Comparison of ENCODE assay signal across 11 cellular contexts in the genomic region with DNA sequence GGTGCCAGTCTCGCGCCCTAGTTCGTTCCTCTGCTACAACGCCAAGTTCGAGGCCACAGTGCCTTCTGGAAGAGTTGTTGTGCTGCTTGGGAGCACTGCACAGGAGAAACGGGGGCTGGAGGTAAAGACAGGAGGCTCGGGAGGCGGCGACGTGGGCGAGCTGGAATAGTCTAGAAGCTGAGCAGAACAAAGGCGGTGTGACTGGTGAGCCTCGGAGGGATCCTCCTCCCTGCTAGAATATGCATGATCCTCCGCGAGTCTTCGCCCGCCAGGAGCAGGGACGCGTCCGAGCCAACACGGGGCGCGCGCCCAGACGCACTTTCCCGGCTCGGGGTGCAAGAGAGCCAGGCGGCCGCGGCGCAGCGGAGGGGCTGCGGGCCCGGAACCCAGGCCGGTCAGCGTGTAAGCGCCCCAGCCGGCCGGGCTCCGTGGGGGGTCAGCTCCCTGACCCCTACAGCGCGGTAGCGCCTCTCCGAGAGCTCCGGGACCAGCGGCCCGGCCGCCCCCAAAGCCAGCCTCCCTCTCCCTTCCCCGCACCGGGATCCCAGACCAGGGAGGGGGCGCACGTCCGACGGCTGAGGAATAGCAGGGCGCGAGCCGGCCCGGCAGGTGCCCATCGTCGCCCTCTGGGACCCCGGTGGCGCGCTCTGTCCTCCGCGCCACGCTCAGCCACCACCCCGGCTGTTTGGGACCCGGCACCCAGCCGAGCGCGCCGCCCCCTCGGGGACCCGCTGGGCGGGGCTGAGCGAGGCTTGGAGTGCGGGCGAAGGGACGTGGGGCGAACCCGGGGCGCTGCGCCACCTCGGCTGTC.
DNase-seq lines count a peak whose midpoint lies in the region; ATAC-seq, FAIRE-seq and TF ChIP-seq lines count a peak whose summit lies in the region.
"Had no signal": no experiment of that assay in that cellular context is flagged by ENCODE, and none has a peak within 500 bp of the region (broad histone marks: within the 10 kb centered on the region; RNA-seq: fewer than 3 reads in every experiment).

No MANE protein-coding gene starts in this region.

- no peak overlapping the region for H2BK15ac ChIP-seq in IMR-90 (ENCODE audit: low read depth, low read length)

- no peaks in the 10 kb centered on the region for H3K79me2 ChIP-seq in HepG2 (ENCODE audit: insufficient read depth, low read length)

- TF ChIP-seq POLR2A in IMR-90 (IDR thresholded peaks at IDR 0.05; ENCODE audit: low read depth, low read length) (no peak), HepG2 (IDR thresholded peaks at IDR 0.05; ENCODE audit: insufficient read depth in 1 of 2, low read depth in 2 of 2, low read length in 2 of 2) (no peak)

- TF ChIP-seq EP300 in HepG2 (IDR thresholded peaks at IDR 0.05; ENCODE audit: low read depth in 2 of 2, low read length in 2 of 2) (no peak), HepG2 (CRISPR knock-in tag; IDR thresholded peaks at IDR 0.05; ENCODE audit: borderline replicate concordance) (no peak)

- 5% methylated on average over 57 of the region's 84 CpGs; no CpG with 5 or more reads in 1 of the 2 experiments for WGBS in IMR-90 (ENCODE audit: extremely low coverage in 2 of 2, insufficient read length in 1 of 2), 2 experiments
- WGBS in HepG2 (ENCODE audit: low lambda C conversion rate): 88% methylated on average over 65 of the region's 84 CpGs

- peaks cover 48 to 66% of the 10 kb centered on the region in 2 donors for H3K27me3 Mint-ChIP-seq in T-cell

- no peak overlapping the region for H2BK20ac ChIP-seq in IMR-90 (ENCODE audit: low read depth, low read length)

- no peaks in the 10 kb centered on the region for H3K9me1 ChIP-seq in IMR-90 (ENCODE audit: insufficient read depth, low read length)

- H2AK5ac ChIP-seq in IMR-90 (ENCODE audit: low read depth, low read length): no peak overlapping the region

- no peak overlapping the region for H2BK5ac ChIP-seq in IMR-90 (ENCODE audit: low read depth, low read length, poor library complexity, severe bottlenecking)

- H3K4me3 ChIP-seq in IMR-90 (ENCODE audit: insufficient read depth, low read depth, low read length): no peak overlapping the region
- no peak overlapping the region for H3K4me3 ChIP-seq in choroid plexus epithelial cell (ENCODE audit: low read depth, low read length)
- peak overlapping the region; percentile 2 for H3K4me3 ChIP-seq in kidney epithelial cell (ENCODE audit: low read depth, low read length)
- peak overlapping the region in 2 of 3 donors; percentile 29 to 49 for H3K4me3 ChIP-seq in skeletal muscle tissue (ENCODE audit: low read length in 3 of 3)
- H3K4me3 ChIP-seq in HepG2 (replicated peaks in 1 of 3; ENCODE audit: insufficient read depth in 1 of 3, low read depth in 2 of 3, low read length in 3 of 3): no peak overlapping the region

- no peak overlapping the region for H3K27ac ChIP-seq in IMR-90 (ENCODE audit: insufficient read depth, low read length)
- H3K27ac ChIP-seq in skeletal muscle tissue (ENCODE audit: low read depth, low read length): no peak overlapping the region
- no peak overlapping the region for H3K27ac ChIP-seq in HepG2 (ENCODE audit: extremely low read length, insufficient read depth, low read length)
- H3K27ac ChIP-seq: thyroid gland had no signal

- H2AK9ac ChIP-seq in IMR-90 (replicated peaks; ENCODE audit: low read depth, low read length, poor library complexity): no peak overlapping the region

- dilution Hi-C loops in IMR-90 (cut with HindIII; ENCODE audit: low sequenced_read_pairs, unreplicated experiment): no loop called here

- peak overlapping the region in 1 of 3 donors; percentile 71 for H3K4me3 Mint-ChIP-seq in T-cell

- H3K9me3 Mint-ChIP-seq in T-cell: no peaks in the 10 kb centered on the region

- H2BK120ac ChIP-seq in IMR-90 (ENCODE audit: low read depth, low read length): no peak overlapping the region

- intact Hi-C loops in IMR-90 (cut with micrococcal nuclease) (no loop called here), HepG2 (cut with micrococcal nuclease; ENCODE audit: unreplicated experiment) (no loop called here)

- H4K91ac ChIP-seq in IMR-90 (ENCODE audit: insufficient read depth, low read depth, low read length): no peak overlapping the region

- BruUV-seq in IMR-90 (replicated peaks; lab: Mats Ljungman, UMichigan) (no TSS peak), HepG2 (replicated peaks; lab: Mats Ljungman, UMichigan) (no TSS peak)

- H4K8ac ChIP-seq in IMR-90 (ENCODE audit: low read depth in 2 of 2, low read length in 2 of 2): no peak overlapping the region

- H4K20me1 ChIP-seq in IMR-90 (ENCODE audit: insufficient read depth, low read length) (no peaks in the 10 kb centered on the region), HepG2 (ENCODE audit: insufficient read depth, low read length) (no peaks in the 10 kb centered on the region)

- H3K36me3 ChIP-seq in IMR-90 (ENCODE audit: control insufficient read depth, insufficient read depth, low read length) (no peaks in the 10 kb centered on the region), kidney epithelial cell (ENCODE audit: control insufficient read depth, insufficient read depth, low read length) (no peaks in the 10 kb centered on the region), skeletal muscle tissue (ENCODE audit: control insufficient read depth in 3 of 3, insufficient read depth in 3 of 3, low read length in 3 of 3) (no peaks in the 10 kb centered on the region), HepG2 (replicated peaks in 1 of 2; ENCODE audit: control insufficient read depth in 1 of 2, insufficient read depth in 2 of 2, low read length in 2 of 2) (no peaks in the 10 kb centered on the region)
- H3K36me3 ChIP-seq: thyroid gland had no signal

- H3K79me1 ChIP-seq in IMR-90 (ENCODE audit: low read depth in 1 of 2, low read length in 2 of 2): no peaks in the 10 kb centered on the region

- H3K4me2 ChIP-seq in IMR-90 (ENCODE audit: low read depth, low read length): no peak overlapping the region
- H3K4me2 ChIP-seq in HepG2 (ENCODE audit: low read depth, low read length): no peak overlapping the region

- no peak for ATAC-seq in IMR-90 (ENCODE audit: low read depth)
- no peak for ATAC-seq in T-cell (replicated peaks in 1 of 4)
- no peak; the same call in 2 of the 3 replicates for ATAC-seq in HepG2

- no peaks in the 10 kb centered on the region; the same call in 1 of the 2 replicates for H3K9me3 ChIP-seq in IMR-90 (ENCODE audit: control insufficient read depth, insufficient read depth, low read length)
- no peaks in the 10 kb centered on the region for H3K9me3 ChIP-seq in skeletal muscle tissue (ENCODE audit: control insufficient read depth in 3 of 3, low read length in 3 of 3)
- no peaks in the 10 kb centered on the region for H3K9me3 ChIP-seq in HepG2 (ENCODE audit: low read length)
- H3K9me3 ChIP-seq: thyroid gland had no signal

- H3K4me1 Mint-ChIP-seq in T-cell: peaks cover 6 to 13% (median 10%) of the 10 kb centered on the region in 3 donors

- H3K27me3 ChIP-seq in IMR-90 (ENCODE audit: control insufficient read depth, insufficient read depth, low read length): peaks cover 59% of the 10 kb centered on the region
- peaks cover 22% of the 10 kb centered on the region for H3K27me3 ChIP-seq in kidney epithelial cell (ENCODE audit: control insufficient read depth, insufficient read depth, low read length)
- H3K27me3 ChIP-seq in skeletal muscle tissue (ENCODE audit: control insufficient read depth in 3 of 3, insufficient read depth in 3 of 3, low read length in 3 of 3): peaks cover 20 to 39% (median 34%) of the 10 kb centered on the region in 3 donors
- H3K27me3 ChIP-seq in HepG2 (ENCODE audit: control insufficient read depth in 1 of 2, insufficient read depth in 2 of 2, low read length in 2 of 2): peaks cover 2 to 9% of the 10 kb centered on the region in 2 experiments; a peak in 2 of 5 replicates
- H3K27me3 ChIP-seq: thyroid gland had no signal

- no peaks in the 10 kb centered on the region for H3K36me3 Mint-ChIP-seq in T-cell

- POLR2A ChIA-PET in IMR-90 (lab: Charles Lee; ENCODE audit: unreplicated experiment): no interaction called here
- POLR2A ChIA-PET in T-cell (lab: Charles Lee): no interaction called here
- POLR2A ChIA-PET in HepG2 (lab: Yijun Ruan, JAX): no interaction called here

- TF ChIP-seq CTCF in IMR-90 (conservative IDR thresholded peaks at IDR 0.05; ENCODE audit: low read depth, low read length) (no peak), choroid plexus epithelial cell (conservative IDR thresholded peaks at IDR 0.05; ENCODE audit: low read depth, low read length) (no peak), kidney epithelial cell (IDR thresholded peaks at IDR 0.05; ENCODE audit: insufficient read depth, low read length, poor library complexity, severe bottlenecking) (no peak), HepG2 (CRISPR knock-in tag; IDR thresholded peaks at IDR 0.05) (no peak)

- TF ChIP-seq RAD21 in IMR-90 (IDR thresholded peaks at IDR 0.05; ENCODE audit: low read length): no peak
- TF ChIP-seq RAD21 in HepG2 (CRISPR knock-in tag; IDR thresholded peaks at IDR 0.05): no peak

- no peak overlapping the region for H3K4ac ChIP-seq in IMR-90 (ENCODE audit: low read depth, low read length)

- no peak for FAIRE-seq in HepG2 (lab: Jason Lieb, UNC)
- FAIRE-seq: TTC549 had no signal

- H3K18ac ChIP-seq in IMR-90 (ENCODE audit: low read depth, low read length): no peak overlapping the region

- in situ Hi-C loops in IMR-90 (cut with MboI; ENCODE audit: low sequenced_read_pairs) (no loop called here), HepG2 (cut with HindIII; ENCODE audit: extremely low pct_ligation_motif_present, low pct_unique_long_range_greater_than_20kb) (no loop called here)

- no peak overlapping the region for H3K9ac ChIP-seq in IMR-90 (ENCODE audit: low read depth, low read length)
- H3K9ac ChIP-seq in skeletal muscle tissue (ENCODE audit: low read depth in 1 of 3, low read length in 3 of 3): no peak overlapping the region
- H3K9ac ChIP-seq in HepG2 (ENCODE audit: insufficient read depth, low read depth, low read length): no peak overlapping the region

- CTCF ChIA-PET in IMR-90 (lab: Yijun Ruan, JAX): no interaction called here
- CTCF ChIA-PET in T-cell (lab: Charles Lee): no interaction called here
- CTCF ChIA-PET in HepG2 (lab: Yijun Ruan, JAX; ENCODE audit: low intra/inter-chr PET ratio, low total read pairs): no interaction called here

- no peak overlapping the region for H3K27ac Mint-ChIP-seq in T-cell

- no peak for DNase-seq in IMR-90
- DNase-seq in choroid plexus epithelial cell (ENCODE audit: low read depth): peak; percentile 18
- DNase-seq in kidney epithelial cell (ENCODE audit: low read depth): no peak
- DNase-seq in MV-4-11 (lab: John Stamatoyannopoulos, UW): no peak
- DNase-seq in RPMI8226: no peak
- DNase-seq in T-cell: no peak
- no peak for DNase-seq in HepG2 (ENCODE audit: low spot score)
- DNase-seq: NCI-H226 had no signal

- H2AFZ ChIP-seq in IMR-90 (replicated peaks; ENCODE audit: low read length, poor library complexity): peak overlapping the region; percentile 19
- no peak overlapping the region for H2AFZ ChIP-seq in HepG2 (ENCODE audit: low read length)

- H3K14ac ChIP-seq in IMR-90 (replicated peaks; ENCODE audit: low read depth, low read length): no peak overlapping the region

- H4K5ac ChIP-seq in IMR-90 (ENCODE audit: low read depth, low read length): no peak overlapping the region

- H3K56ac ChIP-seq in IMR-90 (ENCODE audit: extremely low read depth, insufficient read depth, low read length): no peak overlapping the region

- no peaks in the 10 kb centered on the region for H3K4me1 ChIP-seq in IMR-90 (ENCODE audit: control insufficient read depth, insufficient read depth, low read length)
- peaks cover 5 to 12% (median 10%) of the 10 kb centered on the region in 3 donors for H3K4me1 ChIP-seq in skeletal muscle tissue (ENCODE audit: control insufficient read depth in 3 of 3, insufficient read depth in 3 of 3, low read length in 3 of 3)
- no peaks in the 10 kb centered on the region for H3K4me1 ChIP-seq in HepG2 (ENCODE audit: insufficient read depth, low read length)

- H3K23ac ChIP-seq in IMR-90 (ENCODE audit: low read depth, low read length): no peak overlapping the region

Comparison
In these comparisons a context has a peak if more than half of its experiments do, and no peak if none do; other contexts are left out.
1. H3K4me3 ChIP-seq: peak in kidney epithelial cell (single experiment) and skeletal muscle tissue (2 of 3); none in IMR-90 (single experiment), choroid plexus epithelial cell (single experiment) and HepG2 (0 of 3).